ENCODE assay signal across 7 cellular contexts in the genomic region with DNA sequence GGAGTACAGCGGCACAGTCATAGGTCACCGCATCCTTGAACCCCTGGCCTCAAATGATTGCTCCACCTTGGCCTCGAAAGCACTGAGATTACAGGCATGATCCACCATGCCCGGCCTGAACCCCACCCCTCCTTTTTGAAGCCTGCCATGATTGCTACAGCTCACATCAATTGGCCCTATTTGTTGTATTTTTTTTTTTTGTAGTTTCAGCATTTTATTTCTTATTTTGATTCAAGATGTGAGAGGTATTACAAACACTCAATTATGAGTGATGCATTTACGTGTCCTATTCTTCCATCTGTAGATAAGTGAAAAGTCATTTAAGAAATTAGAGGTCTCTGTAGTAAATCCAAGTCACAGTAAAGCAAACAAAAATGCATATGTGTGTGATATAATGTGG. TPM values are rescaled to one million over a fixed set of nuclear protein-coding genes. Genes with fewer than 3 reads are reported as not detected.
"Had no signal": no experiment of that assay in that cellular context is flagged by ENCODE, and none has a peak within 500 bp of the region (broad histone marks: within the 10 kb centered on the region; RNA-seq: fewer than 3 reads in every experiment).

No MANE protein-coding gene starts in this region.

RNA-seq across cellular contexts. Expression of a gene that starts 16.0 kb away (rescaled TPM):
- total RNA-seq: GM23248, GM23338, H4, H7, H9, HFFc6 had no signal
- polyA plus RNA-seq: GM23248, GM23338, H1 had no signal

RNA-seq across cellular contexts. Expression of a gene that starts 32.3 kb away (rescaled TPM):
- total RNA-seq: GM23248, GM23338, H1, H4, H9, HFFc6 had no signal
- polyA plus RNA-seq: GM23248, GM23338 had no signal
